In the genomic region with DNA sequence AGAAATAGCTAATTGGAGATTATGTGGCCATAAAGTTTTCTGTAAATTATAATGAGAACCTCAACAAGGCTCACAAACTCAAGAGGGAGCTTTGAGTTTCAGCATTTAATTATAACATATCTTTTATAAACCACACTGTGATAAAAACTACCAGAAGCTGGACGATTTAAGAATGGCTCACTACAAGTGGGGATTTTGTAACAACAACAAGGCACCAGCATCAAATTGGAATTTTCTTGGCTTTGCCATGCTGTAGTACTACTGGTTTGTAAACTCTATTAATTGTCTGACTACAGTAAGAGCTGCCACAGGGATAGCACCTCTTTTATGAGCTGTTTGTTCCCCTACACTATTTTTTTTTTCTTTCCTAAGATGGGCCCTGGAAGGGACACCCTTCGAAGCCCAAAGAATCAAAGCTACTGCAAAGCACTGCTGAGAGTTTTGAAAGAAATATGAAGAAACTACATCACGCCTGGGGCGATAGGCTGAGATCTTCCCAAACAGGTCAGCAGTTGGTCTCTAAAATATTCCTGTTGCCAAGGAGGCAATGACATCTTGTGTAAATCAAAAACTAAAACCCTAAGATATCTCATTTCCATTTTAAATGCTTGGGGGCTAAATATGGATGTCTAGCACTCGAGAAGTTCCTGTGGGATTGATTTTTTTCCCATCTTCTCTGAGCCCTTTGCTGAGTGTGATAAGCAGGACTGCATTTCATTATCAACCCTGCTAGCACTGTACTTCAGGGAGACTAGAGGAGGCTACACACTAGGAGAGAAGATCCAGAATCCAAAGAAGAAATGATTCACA, we compare ENCODE assay signal across 21 cellular contexts. TPM values are rescaled to one million over a fixed set of nuclear protein-coding genes. Genes with fewer than 3 reads are reported as not detected.
DNase-seq lines count a peak whose midpoint lies in the region; ATAC-seq and TF ChIP-seq lines count a peak whose summit lies in the region.
"Had no signal": no experiment of that assay in that cellular context is flagged by ENCODE, and none has a peak within 500 bp of the region (broad histone marks: within the 10 kb centered on the region; RNA-seq: fewer than 3 reads in every experiment).

No MANE protein-coding gene starts in this region.

- H3K27ac Mint-ChIP-seq in CD8-positive, alpha-beta T cell = peak overlapping the region; percentile 52
- peak overlapping the region in 5 of 6 donors; percentile 24 to 81 (median 68) for H3K27ac Mint-ChIP-seq in immature natural killer cell
- H3K27ac Mint-ChIP-seq: B cell had no signal

- H3K27me3 ChIP-seq in A673 (replicated peaks; ENCODE audit: insufficient read depth, low read depth, low read length, poor library complexity) (peaks cover 30% of the 10 kb centered on the region), left lung (peaks cover 0 to 58% of the 10 kb centered on the region in 2 donors)
- no peaks in the 10 kb centered on the region for H3K27me3 ChIP-seq in CD8-positive, alpha-beta T cell (ENCODE audit: insufficient read depth, low read length)

- ATAC-seq in CD8-positive, alpha-beta T cell = no peak
- ATAC-seq in left lung = no peak
- ATAC-seq: A549, HCT116, Right ventricle myocardium inferior had no signal

- intact Hi-C loops in A673 (cut with micrococcal nuclease; ENCODE audit: unreplicated experiment) (no loop called here), left lung (cut with DNase I) (no loop called here)
- intact Hi-C loops in CD8-positive, alpha-beta T cell (cut with DNase I, micrococcal nuclease) = loop anchor here in 1 of 2 experiments (5.0 kb wide), 1 partner anchor 33 kb away; no protein-coding TSS in a partner anchor

- H3K4me3 Mint-ChIP-seq in CD8-positive, alpha-beta T cell = no peak overlapping the region
- H3K4me3 Mint-ChIP-seq in immature natural killer cell = no peak overlapping the region
- H3K4me3 Mint-ChIP-seq: B cell had no signal

- no peak overlapping the region for H3K4me3 ChIP-seq in A673 (ENCODE audit: low read depth, low read length, poor library complexity, severe bottlenecking)
- no peak overlapping the region for H3K4me3 ChIP-seq in CD8-positive, alpha-beta T cell (ENCODE audit: low read depth, low read length)
- peak overlapping the region; percentile 52; the same call in 1 of the 2 replicates for H3K4me3 ChIP-seq in SK-N-MC
- no peak overlapping the region for H3K4me3 ChIP-seq in left lung
- H3K4me3 ChIP-seq: A549, SJCRH30 had no signal

- POLR2A ChIA-PET in A673 (lab: Charles Lee; ENCODE audit: low non-redundant PET) = no interaction called here
- POLR2A ChIA-PET in CD8-positive, alpha-beta T cell (lab: Charles Lee) = no interaction called here

- DNase-seq in A673 (ENCODE audit: low spot score) (peak; percentile 44), SK-N-MC (ENCODE audit: low read depth, low spot score) (peak; percentile 95), immature natural killer cell (no peak), hippocampal formation (lab: John Stamatoyannopoulos, UW) (no peak), left lung (no peak), HK-2 (ENCODE audit: unreplicated experiment) (no peak)
- DNase-seq in CD8-positive, alpha-beta T cell = no peak
- DNase-seq: DMS153, DND-41, NCI-H1048, NCI-H1694, NCI-H2029 treated with DMSO at 0.1 percent for 48 hours, NCI-H524, NCI-H774, SJCRH30 had no signal

- no peaks in the 10 kb centered on the region for H3K9me3 Mint-ChIP-seq in CD8-positive, alpha-beta T cell
- H3K9me3 Mint-ChIP-seq in immature natural killer cell = no peaks in the 10 kb centered on the region

- no peaks in the 10 kb centered on the region for H3K36me3 ChIP-seq in A673 (ENCODE audit: insufficient read depth, low read length, poor library complexity, severe bottlenecking)
- peaks cover 7% of the 10 kb centered on the region for H3K36me3 ChIP-seq in CD8-positive, alpha-beta T cell (ENCODE audit: insufficient read depth, low read length)
- H3K36me3 ChIP-seq in SK-N-MC (ENCODE audit: insufficient read depth, low read length) = no peaks in the 10 kb centered on the region
- no peaks in the 10 kb centered on the region for H3K36me3 ChIP-seq in left lung
- H3K36me3 ChIP-seq: SJCRH30 had no signal

- H3K27ac ChIP-seq in A673 (ENCODE audit: low read depth, low read length, poor library complexity, severe bottlenecking) (no peak overlapping the region), SK-N-MC (peak overlapping the region; percentile 45; the same call in 1 of the 2 replicates), left lung (no peak overlapping the region)
- no peak overlapping the region for H3K27ac ChIP-seq in CD8-positive, alpha-beta T cell (ENCODE audit: low read depth, low read length)
- H3K27ac ChIP-seq: A549, C4-2B, SJCRH30 had no signal

- no peak for TF ChIP-seq CTCF in A673 (conservative IDR thresholded peaks at IDR 0.05; ENCODE audit: low read depth, low read length)
- no peak for TF ChIP-seq CTCF in CD8-positive, alpha-beta T cell (IDR thresholded peaks at IDR 0.05)
- no peak for TF ChIP-seq CTCF in left lung (IDR thresholded peaks at IDR 0.05)

- H3K9me3 ChIP-seq in A673 (ENCODE audit: low read depth, low read length, poor library complexity, severe bottlenecking) (no peaks in the 10 kb centered on the region), SK-N-MC (ENCODE audit: low read depth, low read length) (no peaks in the 10 kb centered on the region), left lung (no peaks in the 10 kb centered on the region)
- H3K9me3 ChIP-seq in CD8-positive, alpha-beta T cell (ENCODE audit: low read length) = no peaks in the 10 kb centered on the region
- H3K9me3 ChIP-seq: A549 had no signal

- H3K9ac ChIP-seq in SK-N-MC (ENCODE audit: insufficient read length) = no peak overlapping the region

- no peaks in the 10 kb centered on the region for H3K27me3 Mint-ChIP-seq in CD8-positive, alpha-beta T cell (ENCODE audit: low read depth)
- no peaks in the 10 kb centered on the region for H3K27me3 Mint-ChIP-seq in immature natural killer cell (ENCODE audit: low read depth in 3 of 3)

- H3K4me1 Mint-ChIP-seq in CD8-positive, alpha-beta T cell (ENCODE audit: low read depth) = peaks cover 66% of the 10 kb centered on the region
- H3K4me1 Mint-ChIP-seq in immature natural killer cell = peaks cover 61 to 82% of the 10 kb centered on the region in 2 donors

- BruUV-seq in A673 (replicated peaks; lab: Mats Ljungman, UMichigan) = no TSS peak

- CTCF ChIA-PET in A673 (lab: Charles Lee) = no interaction called here
- CTCF ChIA-PET in CD8-positive, alpha-beta T cell (lab: Charles Lee) = interaction anchor here (0.6 to 1.1 kb wide), 3 partner anchors 20 to 81 kb away, joined by 3 read pairs; no protein-coding TSS in a partner anchor

- H3K36me3 Mint-ChIP-seq in CD8-positive, alpha-beta T cell = peaks cover 68% of the 10 kb centered on the region
- peaks cover 6 to 15% (median 7%) of the 10 kb centered on the region in 3 donors for H3K36me3 Mint-ChIP-seq in immature natural killer cell

- H3K4me1 ChIP-seq in A673 (ENCODE audit: insufficient read depth, low read length, poor library complexity, severe bottlenecking) = peaks cover 34% of the 10 kb centered on the region
- H3K4me1 ChIP-seq in CD8-positive, alpha-beta T cell (ENCODE audit: insufficient read depth, low read length) = peaks cover 11% of the 10 kb centered on the region
- H3K4me1 ChIP-seq in left lung = no peaks in the 10 kb centered on the region
- H3K4me1 ChIP-seq: A549 had no signal

RNA-seq across cellular contexts. Expression of a gene that starts 40.9 kb away (rescaled TPM):
- total RNA-seq in A673 (2021) (not detected in 2 replicates), left lung (1 to 10 TPM; 1.9 to 3.0 TPM)
- 10 to 100 TPM; 59.9 to 62.4 TPM for total RNA-seq in CD8-positive, alpha-beta T cell
- polyA plus RNA-seq in immature natural killer cell = 100 to 1,000 TPM; 325 to 458 (median 329) TPM
- total RNA-seq: H4, SJCRH30 had no signal

Comparison
In these comparisons a context has a peak if more than half of its experiments do, and no peak if none do; other contexts are left out.
1. DNase-seq: peak in A673 (single experiment) and SK-N-MC (single experiment); none in CD8-positive, alpha-beta T cell (0 of 7), immature natural killer cell (0 of 3), hippocampal formation (0 of 2), left lung (0 of 2) and HK-2 (single experiment).
2. RNA of a gene that starts 40.9 kb away (total RNA-seq): 59.9 to 62.4 TPM in CD8-positive, alpha-beta T cell; 1.9 to 3.0 TPM in left lung and not detected in A673; every median in the first group is over 10 times any median in the second.